In genomic region chr6:37053683-37054082, GRCh38 we compare ENCODE assay signal across 19 cellular contexts. TPM values are rescaled to one million over a fixed set of nuclear protein-coding genes. Genes with fewer than 3 reads are reported as not detected.
DNase-seq lines count a peak whose midpoint lies in the region; ATAC-seq, FAIRE-seq and TF ChIP-seq lines count a peak whose summit lies in the region.
"Had no signal": no experiment of that assay in that cellular context is flagged by ENCODE, and none has a peak within 500 bp of the region (broad histone marks: within the 10 kb centered on the region; RNA-seq: fewer than 3 reads in every experiment).

No MANE protein-coding gene starts in this region.

- POLR2A ChIA-PET in K562 (lab: Yijun Ruan, JAX): interaction anchor here (0.7 to 4.7 kb wide), 3 partner anchors 24 to 124 kb away, joined by 3 to 34 read pairs (median 3); partner anchors contain the start of gene PIM1

- H3K9me3 ChIP-seq in OCI-LY1 (ENCODE audit: low read length) (no peaks in the 10 kb centered on the region), K562 (replicated peaks; ENCODE audit: control insufficient read depth, insufficient read depth, low read depth, low read length) (no peaks in the 10 kb centered on the region), sigmoid colon (no peaks in the 10 kb centered on the region)
- H3K9me3 ChIP-seq: BLaER1, HAP-1 had no signal

- H3K4me1 ChIP-seq in OCI-LY1 (ENCODE audit: insufficient read depth, low read length, severe bottlenecking) (peaks cover 52% of the 10 kb centered on the region), K562 (replicated peaks in 1 of 2; ENCODE audit: control insufficient read depth in 2 of 2, insufficient read depth in 2 of 2, low read length in 2 of 2) (peaks cover 53 to 73% of the 10 kb centered on the region in 2 experiments), sigmoid colon (peaks cover 0 to 23% (median 9%) of the 10 kb centered on the region in 4 donors)

- peak; percentile 10 for DNase-seq in natural killer cell treated with Interleukin-12 subunit alpha and Interleukin-12 subunit beta and Interleukin-15 and Interleukin-18, amount 100 ng/mL, for 72 hours (ENCODE audit: low spot score)
- DNase-seq in natural killer cell: no peak
- DNase-seq in K562 (ENCODE audit: extremely low read depth in 1 of 4, low spot score in 3 of 4): peak in 1 of 4 experiments; percentile 7
- DNase-seq in sigmoid colon: peak; percentile 50
- no peak for DNase-seq in HT-29 (ENCODE audit: low spot score)
- no peak for DNase-seq in germinal center (ENCODE audit: low spot score)
- no peak for DNase-seq in NOMO-1 treated with DMSO at 0.1 percent for 48 hours (lab: John Stamatoyannopoulos, UW; ENCODE audit: unreplicated experiment)
- DNase-seq: 8988T; CD4-positive, alpha-beta memory T cell; DMS79 treated with DMSO at 0.1 percent for 48 hours; EL; GOT3 had no signal

- no peaks in the 10 kb centered on the region for H3K27me3 ChIP-seq in OCI-LY1 (ENCODE audit: insufficient read depth, low read length)
- no peaks in the 10 kb centered on the region for H3K27me3 ChIP-seq in K562 (ENCODE audit: control insufficient read depth in 2 of 2, insufficient read depth in 2 of 2, low read length in 2 of 2)
- no peaks in the 10 kb centered on the region for H3K27me3 ChIP-seq in sigmoid colon
- H3K27me3 ChIP-seq: BLaER1 had no signal

- CTCF ChIA-PET in K562 (lab: Yijun Ruan, JAX; ENCODE audit: low intra/inter-chr PET ratio): interaction anchor here (0.6 to 3.3 kb wide), 2 partner anchors 118 to 156 kb away, joined by 3 to 31 read pairs; no protein-coding TSS in a partner anchor

- peak overlapping the region in 1 of 2 donors; percentile 25 for H3K27ac Mint-ChIP-seq in natural killer cell treated with Interleukin-12 subunit alpha and Interleukin-12 subunit beta and Interleukin-15 and Interleukin-18, amount 100 ng/mL, for 72 hours
- no peak overlapping the region for H3K27ac Mint-ChIP-seq in natural killer cell
- H3K27ac Mint-ChIP-seq: CD14-positive monocyte had no signal

- H3K27me3 Mint-ChIP-seq in natural killer cell treated with Interleukin-12 subunit alpha and Interleukin-12 subunit beta and Interleukin-15 and Interleukin-18, amount 100 ng/mL, for 72 hours: no peaks in the 10 kb centered on the region
- no peaks in the 10 kb centered on the region for H3K27me3 Mint-ChIP-seq in natural killer cell (ENCODE audit: low read depth in 2 of 2)
- H3K27me3 Mint-ChIP-seq: CD4-positive, alpha-beta memory T cell had no signal

- peak overlapping the region; percentile 33 for H3K27ac ChIP-seq in OCI-LY1 (ENCODE audit: low read depth, low read length, poor library complexity, severe bottlenecking)
- H3K27ac ChIP-seq in K562 (ENCODE audit: extremely low read depth, low read depth, low read length): peak overlapping the region; percentile 5; the same call in 1 of the 3 replicates
- H3K27ac ChIP-seq in sigmoid colon: no peak overlapping the region
- H3K27ac ChIP-seq: BLaER1 had no signal

- H4K20me1 ChIP-seq in OCI-LY1 (ENCODE audit: insufficient read depth, low read length) (no peaks in the 10 kb centered on the region), K562 (replicated peaks; ENCODE audit: control insufficient read depth, insufficient read depth, low read length) (no peaks in the 10 kb centered on the region)
- H4K20me1 ChIP-seq: BLaER1 had no signal

- intact Hi-C loops in natural killer cell (cut with micrococcal nuclease) (no loop called here), K562 (cut with micrococcal nuclease) (no loop called here), sigmoid colon (cut with DNase I) (no loop called here)

- TF ChIP-seq EP300 in K562 (IDR thresholded peaks at IDR 0.05; ENCODE audit: low read length) (no peak), sigmoid colon (IDR thresholded peaks at IDR 0.05) (no peak)

- H3K36me3 Mint-ChIP-seq in natural killer cell treated with Interleukin-12 subunit alpha and Interleukin-12 subunit beta and Interleukin-15 and Interleukin-18, amount 100 ng/mL, for 72 hours: peaks cover 7% of the 10 kb centered on the region
- no peaks in the 10 kb centered on the region for H3K36me3 Mint-ChIP-seq in natural killer cell
- H3K36me3 Mint-ChIP-seq: CD4-positive, alpha-beta memory T cell had no signal

- peaks cover 45 to 57% of the 10 kb centered on the region in 2 donors for H3K4me1 Mint-ChIP-seq in natural killer cell treated with Interleukin-12 subunit alpha and Interleukin-12 subunit beta and Interleukin-15 and Interleukin-18, amount 100 ng/mL, for 72 hours (ENCODE audit: low read depth in 2 of 2)
- H3K4me1 Mint-ChIP-seq in natural killer cell: peaks cover 42 to 45% of the 10 kb centered on the region in 2 donors

- in situ Hi-C loops in K562 (cut with MboI): loop anchor here (5.0 to 10.0 kb wide), 2 partner anchors 119 to 151 kb away; partner anchors contain the start of gene PIM1

- no peaks in the 10 kb centered on the region for H3K36me3 ChIP-seq in OCI-LY1 (ENCODE audit: insufficient read depth, low read length)
- no peaks in the 10 kb centered on the region for H3K36me3 ChIP-seq in K562 (ENCODE audit: control insufficient read depth, insufficient read depth, low read length)
- no peaks in the 10 kb centered on the region for H3K36me3 ChIP-seq in sigmoid colon
- H3K36me3 ChIP-seq: BLaER1, HAP-1 had no signal

- no peak for TF ChIP-seq POLR2A in K562 (conservative IDR thresholded peaks at IDR 0.05)
- TF ChIP-seq POLR2A in sigmoid colon (IDR thresholded peaks at IDR 0.05): no peak

- no peak for TF ChIP-seq RAD21 in K562 (CRISPR knock-in tag; conservative IDR thresholded peaks at IDR 0.05 in 1 of 2, IDR thresholded peaks at IDR 0.05 in 1 of 2)

- FAIRE-seq in K562 (lab: Jason Lieb, UNC): no peak
- FAIRE-seq: GM12878 had no signal

- H3K9ac ChIP-seq in OCI-LY1 (ENCODE audit: low read length) (no peak overlapping the region), K562 (ENCODE audit: insufficient read depth in 1 of 2, low read depth in 2 of 2, low read length in 2 of 2) (peak overlapping the region in 1 of 2 experiments; percentile 53; a peak in 1 of 4 replicates)
- H3K9ac ChIP-seq: BLaER1 had no signal

- BruUV-seq in K562 (replicated peaks; lab: Mats Ljungman, UMichigan): no TSS peak

- H3K79me2 ChIP-seq in OCI-LY1 (ENCODE audit: insufficient read depth, low read length) (no peaks in the 10 kb centered on the region), K562 (ENCODE audit: control insufficient read depth, insufficient read depth, low read length) (peaks cover 30% of the 10 kb centered on the region; the same call in 2 of the 3 replicates)

- no peak overlapping the region for H2AFZ ChIP-seq in OCI-LY1 (ENCODE audit: low read length)
- H2AFZ ChIP-seq in K562 (ENCODE audit: low read depth, low read length): peak overlapping the region; percentile 52

- H3K4me2 ChIP-seq in OCI-LY1 (ENCODE audit: low read length): no peak overlapping the region
- no peak overlapping the region for H3K4me2 ChIP-seq in K562 (ENCODE audit: insufficient read depth, low read length)
- H3K4me2 ChIP-seq: BLaER1 had no signal

- WGBS in K562 (ENCODE audit: insufficient coverage, low coverage, missing lambda C conversion rate): 59% methylated on average over 7 of the region's 7 CpGs
- 77 to 89% methylated on average over 7 of the region's 7 CpGs for WGBS in sigmoid colon, 2 donors

- no peaks in the 10 kb centered on the region for H3K9me1 ChIP-seq in K562 (ENCODE audit: control insufficient read depth, insufficient read depth, low read length)

- ATAC-seq in natural killer cell treated with Interleukin-12 subunit alpha and Interleukin-12 subunit beta and Interleukin-15 and Interleukin-18, amount 100 ng/mL, for 72 hours: no peak
- ATAC-seq in natural killer cell (no peak), K562 (no peak)
- ATAC-seq: GM12878 had no signal

- H3K4me3 ChIP-seq in OCI-LY1 (ENCODE audit: low read depth, low read length, poor library complexity, severe bottlenecking) (no peak overlapping the region), K562 (no peak overlapping the region), sigmoid colon (no peak overlapping the region)
- H3K4me3 ChIP-seq: BLaER1, GM12878, HAP-1 had no signal

- no peak overlapping the region for H3K4me3 Mint-ChIP-seq in natural killer cell treated with Interleukin-12 subunit alpha and Interleukin-12 subunit beta and Interleukin-15 and Interleukin-18, amount 100 ng/mL, for 72 hours
- no peak overlapping the region for H3K4me3 Mint-ChIP-seq in natural killer cell
- H3K4me3 Mint-ChIP-seq: CD14-positive monocyte had no signal

- TF ChIP-seq CTCF in natural killer cell (IDR thresholded peaks at IDR 0.05): no peak
- no peak for TF ChIP-seq CTCF in OCI-LY1 (IDR thresholded peaks at IDR 0.05; ENCODE audit: low read length)
- TF ChIP-seq CTCF in K562 (IDR thresholded peaks at IDR 0.05 in 2 of 3, conservative IDR thresholded peaks at IDR 0.05 in 1 of 3; ENCODE audit: insufficient read depth in 2 of 3, low read depth in 1 of 3, low read length in 3 of 3): no peak
- TF ChIP-seq CTCF in sigmoid colon (IDR thresholded peaks at IDR 0.05): no peak

- no peaks in the 10 kb centered on the region for H3K9me2 ChIP-seq in OCI-LY1 (ENCODE audit: low read depth, low read length)

- H3K9me3 Mint-ChIP-seq in natural killer cell treated with Interleukin-12 subunit alpha and Interleukin-12 subunit beta and Interleukin-15 and Interleukin-18, amount 100 ng/mL, for 72 hours: no peaks in the 10 kb centered on the region
- no peaks in the 10 kb centered on the region for H3K9me3 Mint-ChIP-seq in natural killer cell
- H3K9me3 Mint-ChIP-seq: CD14-positive monocyte; CD4-positive, alpha-beta memory T cell had no signal

- no peaks in the 10 kb centered on the region for H3F3A ChIP-seq in OCI-LY1 (ENCODE audit: insufficient read depth, low read length)

RNA-seq across cellular contexts. Expression of gene FGD2, which starts 48.2 kb away (rescaled TPM):
- 1 to 10 TPM; 9.1 to 9.3 TPM for total RNA-seq in natural killer cell treated with Interleukin-12 subunit alpha and Interleukin-12 subunit beta and Interleukin-15 and Interleukin-18, amount 100 ng/mL, for 72 hours
- total RNA-seq in natural killer cell (10 to 100 TPM in 2 of 3 donors, 1 to 10 TPM in 1; 6.3 to 22.3 (median 14.1) TPM), K562 (2014; rRNA removed) (0.04 TPM in 1 of 2 replicates, not detected in the other), K562 (2014; rRNA removed; fragmentation: Illumina TruSeq; extraction: Trizol) (not detected in 2 replicates), K562 (2015; rRNA removed; fragmentation: Illumina TruSeq; extraction: Trizol) (0.15 TPM in 1 of 2 replicates, not detected in the other), K562 (2021) (0.13 TPM in 1 of 2 replicates, not detected in the other), sigmoid colon (10 to 100 TPM; 17.1 to 39.3 (median 21.9) TPM)
- total RNA-seq in K562 (2011; cell fraction: chromatin; rRNA removed; ENCODE audit: low replicate concordance): 0.30 and 0.49 TPM in 2 replicates
- 0.13 TPM in 1 of 2 replicates, not detected in the other for total RNA-seq in K562 (2011; cell fraction: nucleolus; rRNA removed)
- 0.37 TPM in 1 of 2 replicates, not detected in the other for total RNA-seq in K562 (2011; cell fraction: nucleoplasm; rRNA removed)
- polyA plus RNA-seq in K562 (2011; rRNA removed) (0.04 TPM in 1 of 2 replicates, not detected in the other), K562 (2014; fragmentation: Illumina TruSeq; extraction: Trizol) (not detected in 2 replicates), K562 (2014; fragmentation: Nextera tagmentation; extraction: Ambion mirVana) (not detected), K562 (2014; rRNA removed) (0.09 TPM in 1 of 2 replicates, not detected in the other), sigmoid colon (10 to 100 TPM in 1 of 3 donors, 1 to 10 TPM in 2; 3.7 to 40.8 (median 9.0) TPM)
- polyA plus RNA-seq in K562 (2011; cell fraction: cytosol; rRNA removed): 0.04 and 0.06 TPM in 2 replicates
- polyA plus RNA-seq in K562 (2011; cell fraction: nucleus; rRNA removed): 0.15 and 0.44 TPM in 2 replicates
- polyA plus RNA-seq in K562 (2012): 0.17 and 0.42 TPM in 2 replicates
- 0.03 TPM in 1 of 2 replicates, not detected in the other for polyA minus RNA-seq in K562 (2011; rRNA and poly(A)+ RNA removed)
- not detected in 2 replicates for polyA minus RNA-seq in K562 (2011; cell fraction: cytosol; rRNA and poly(A)+ RNA removed)
- polyA minus RNA-seq in K562 (2011; cell fraction: nucleus; rRNA and poly(A)+ RNA removed): 0.33 TPM in 1 of 2 replicates, not detected in the other
- 0.31 and 0.53 TPM in 2 replicates for total RNA-seq in HT-29 (2014; rRNA removed; shearing (Covaris generic))
- total RNA-seq: A673 had no signal
- polyA plus RNA-seq: AG04450 had no signal

Comparison
In these comparisons a context has a peak if more than half of its experiments do, and no peak if none do; other contexts are left out.
1. DNase-seq: peak in natural killer cell treated with Interleukin-12 subunit alpha and Interleukin-12 subunit beta and Interleukin-15 and Interleukin-18, amount 100 ng/mL, for 72 hours (single experiment) and sigmoid colon (single experiment); none in natural killer cell (single experiment), HT-29 (single experiment), germinal center (single experiment) and NOMO-1 treated with DMSO at 0.1 percent for 48 hours (single experiment).
2. H3K27ac ChIP-seq: peak in OCI-LY1 (single experiment) and K562 (single experiment); none in sigmoid colon (0 of 4).